ENCODE assay signal across 1 cellular context in the genomic region with DNA sequence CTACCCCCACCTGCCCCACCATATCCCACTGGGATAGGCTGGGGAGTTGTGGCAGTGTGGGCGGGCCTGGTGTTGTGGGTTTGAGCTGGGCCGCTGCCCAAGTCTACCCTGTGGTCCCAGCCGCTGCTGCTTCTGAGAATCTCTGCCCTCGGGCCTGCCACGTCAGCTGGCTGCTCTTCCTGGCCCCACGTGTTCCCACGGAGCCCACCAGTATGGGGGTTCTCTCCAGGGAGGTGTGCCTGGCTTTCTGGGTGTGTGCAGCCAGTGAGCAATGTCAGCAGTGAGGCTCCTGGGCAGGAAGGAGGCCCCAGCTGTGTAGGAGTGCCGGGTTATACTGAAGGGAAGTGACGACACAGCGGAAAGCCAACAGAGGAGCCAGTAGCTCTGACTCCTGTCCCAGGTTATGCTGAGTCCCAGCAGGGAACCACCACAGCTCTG.
TF ChIP-seq lines count a peak whose summit lies in the region.

No MANE protein-coding gene starts in this region.

TF ChIP-seq in GM23338, 12 proteins besides CTCF, POLR2A, EP300 and RAD21 (continued from another document):
- TF ChIP-seq, protein P1, sequence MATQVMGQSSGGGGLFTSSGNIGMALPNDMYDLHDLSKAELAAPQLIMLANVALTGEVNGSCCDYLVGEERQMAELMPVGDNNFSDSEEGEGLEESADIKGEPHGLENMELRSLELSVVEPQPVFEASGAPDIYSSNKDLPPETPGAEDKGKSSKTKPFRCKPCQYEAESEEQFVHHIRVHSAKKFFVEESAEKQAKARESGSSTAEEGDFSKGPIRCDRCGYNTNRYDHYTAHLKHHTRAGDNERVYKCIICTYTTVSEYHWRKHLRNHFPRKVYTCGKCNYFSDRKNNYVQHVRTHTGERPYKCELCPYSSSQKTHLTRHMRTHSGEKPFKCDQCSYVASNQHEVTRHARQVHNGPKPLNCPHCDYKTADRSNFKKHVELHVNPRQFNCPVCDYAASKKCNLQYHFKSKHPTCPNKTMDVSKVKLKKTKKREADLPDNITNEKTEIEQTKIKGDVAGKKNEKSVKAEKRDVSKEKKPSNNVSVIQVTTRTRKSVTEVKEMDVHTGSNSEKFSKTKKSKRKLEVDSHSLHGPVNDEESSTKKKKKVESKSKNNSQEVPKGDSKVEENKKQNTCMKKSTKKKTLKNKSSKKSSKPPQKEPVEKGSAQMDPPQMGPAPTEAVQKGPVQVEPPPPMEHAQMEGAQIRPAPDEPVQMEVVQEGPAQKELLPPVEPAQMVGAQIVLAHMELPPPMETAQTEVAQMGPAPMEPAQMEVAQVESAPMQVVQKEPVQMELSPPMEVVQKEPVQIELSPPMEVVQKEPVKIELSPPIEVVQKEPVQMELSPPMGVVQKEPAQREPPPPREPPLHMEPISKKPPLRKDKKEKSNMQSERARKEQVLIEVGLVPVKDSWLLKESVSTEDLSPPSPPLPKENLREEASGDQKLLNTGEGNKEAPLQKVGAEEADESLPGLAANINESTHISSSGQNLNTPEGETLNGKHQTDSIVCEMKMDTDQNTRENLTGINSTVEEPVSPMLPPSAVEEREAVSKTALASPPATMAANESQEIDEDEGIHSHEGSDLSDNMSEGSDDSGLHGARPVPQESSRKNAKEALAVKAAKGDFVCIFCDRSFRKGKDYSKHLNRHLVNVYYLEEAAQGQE (IDR thresholded peaks at IDR 0.05; ENCODE audit: unreplicated experiment), result no peak
- no peak for TF ChIP-seq EZH2phosphoT487 (IDR thresholded peaks at IDR 0.05; ENCODE audit: unreplicated experiment)
- no peak for TF ChIP-seq CREB1 (CRISPR knock-in tag; IDR thresholded peaks at IDR 0.05; ENCODE audit: low read depth)
- TF ChIP-seq, protein P2, sequence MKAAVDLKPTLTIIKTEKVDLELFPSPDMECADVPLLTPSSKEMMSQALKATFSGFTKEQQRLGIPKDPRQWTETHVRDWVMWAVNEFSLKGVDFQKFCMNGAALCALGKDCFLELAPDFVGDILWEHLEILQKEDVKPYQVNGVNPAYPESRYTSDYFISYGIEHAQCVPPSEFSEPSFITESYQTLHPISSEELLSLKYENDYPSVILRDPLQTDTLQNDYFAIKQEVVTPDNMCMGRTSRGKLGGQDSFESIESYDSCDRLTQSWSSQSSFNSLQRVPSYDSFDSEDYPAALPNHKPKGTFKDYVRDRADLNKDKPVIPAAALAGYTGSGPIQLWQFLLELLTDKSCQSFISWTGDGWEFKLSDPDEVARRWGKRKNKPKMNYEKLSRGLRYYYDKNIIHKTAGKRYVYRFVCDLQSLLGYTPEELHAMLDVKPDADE (IDR thresholded peaks at IDR 0.05), result no peak
- no peak for TF ChIP-seq POLR2AphosphoS5 (IDR thresholded peaks at IDR 0.05; ENCODE audit: low read depth)
- no peak for TF ChIP-seq NANOG (IDR thresholded peaks at IDR 0.05; ENCODE audit: borderline replicate concordance)
- TF ChIP-seq, protein P3, sequence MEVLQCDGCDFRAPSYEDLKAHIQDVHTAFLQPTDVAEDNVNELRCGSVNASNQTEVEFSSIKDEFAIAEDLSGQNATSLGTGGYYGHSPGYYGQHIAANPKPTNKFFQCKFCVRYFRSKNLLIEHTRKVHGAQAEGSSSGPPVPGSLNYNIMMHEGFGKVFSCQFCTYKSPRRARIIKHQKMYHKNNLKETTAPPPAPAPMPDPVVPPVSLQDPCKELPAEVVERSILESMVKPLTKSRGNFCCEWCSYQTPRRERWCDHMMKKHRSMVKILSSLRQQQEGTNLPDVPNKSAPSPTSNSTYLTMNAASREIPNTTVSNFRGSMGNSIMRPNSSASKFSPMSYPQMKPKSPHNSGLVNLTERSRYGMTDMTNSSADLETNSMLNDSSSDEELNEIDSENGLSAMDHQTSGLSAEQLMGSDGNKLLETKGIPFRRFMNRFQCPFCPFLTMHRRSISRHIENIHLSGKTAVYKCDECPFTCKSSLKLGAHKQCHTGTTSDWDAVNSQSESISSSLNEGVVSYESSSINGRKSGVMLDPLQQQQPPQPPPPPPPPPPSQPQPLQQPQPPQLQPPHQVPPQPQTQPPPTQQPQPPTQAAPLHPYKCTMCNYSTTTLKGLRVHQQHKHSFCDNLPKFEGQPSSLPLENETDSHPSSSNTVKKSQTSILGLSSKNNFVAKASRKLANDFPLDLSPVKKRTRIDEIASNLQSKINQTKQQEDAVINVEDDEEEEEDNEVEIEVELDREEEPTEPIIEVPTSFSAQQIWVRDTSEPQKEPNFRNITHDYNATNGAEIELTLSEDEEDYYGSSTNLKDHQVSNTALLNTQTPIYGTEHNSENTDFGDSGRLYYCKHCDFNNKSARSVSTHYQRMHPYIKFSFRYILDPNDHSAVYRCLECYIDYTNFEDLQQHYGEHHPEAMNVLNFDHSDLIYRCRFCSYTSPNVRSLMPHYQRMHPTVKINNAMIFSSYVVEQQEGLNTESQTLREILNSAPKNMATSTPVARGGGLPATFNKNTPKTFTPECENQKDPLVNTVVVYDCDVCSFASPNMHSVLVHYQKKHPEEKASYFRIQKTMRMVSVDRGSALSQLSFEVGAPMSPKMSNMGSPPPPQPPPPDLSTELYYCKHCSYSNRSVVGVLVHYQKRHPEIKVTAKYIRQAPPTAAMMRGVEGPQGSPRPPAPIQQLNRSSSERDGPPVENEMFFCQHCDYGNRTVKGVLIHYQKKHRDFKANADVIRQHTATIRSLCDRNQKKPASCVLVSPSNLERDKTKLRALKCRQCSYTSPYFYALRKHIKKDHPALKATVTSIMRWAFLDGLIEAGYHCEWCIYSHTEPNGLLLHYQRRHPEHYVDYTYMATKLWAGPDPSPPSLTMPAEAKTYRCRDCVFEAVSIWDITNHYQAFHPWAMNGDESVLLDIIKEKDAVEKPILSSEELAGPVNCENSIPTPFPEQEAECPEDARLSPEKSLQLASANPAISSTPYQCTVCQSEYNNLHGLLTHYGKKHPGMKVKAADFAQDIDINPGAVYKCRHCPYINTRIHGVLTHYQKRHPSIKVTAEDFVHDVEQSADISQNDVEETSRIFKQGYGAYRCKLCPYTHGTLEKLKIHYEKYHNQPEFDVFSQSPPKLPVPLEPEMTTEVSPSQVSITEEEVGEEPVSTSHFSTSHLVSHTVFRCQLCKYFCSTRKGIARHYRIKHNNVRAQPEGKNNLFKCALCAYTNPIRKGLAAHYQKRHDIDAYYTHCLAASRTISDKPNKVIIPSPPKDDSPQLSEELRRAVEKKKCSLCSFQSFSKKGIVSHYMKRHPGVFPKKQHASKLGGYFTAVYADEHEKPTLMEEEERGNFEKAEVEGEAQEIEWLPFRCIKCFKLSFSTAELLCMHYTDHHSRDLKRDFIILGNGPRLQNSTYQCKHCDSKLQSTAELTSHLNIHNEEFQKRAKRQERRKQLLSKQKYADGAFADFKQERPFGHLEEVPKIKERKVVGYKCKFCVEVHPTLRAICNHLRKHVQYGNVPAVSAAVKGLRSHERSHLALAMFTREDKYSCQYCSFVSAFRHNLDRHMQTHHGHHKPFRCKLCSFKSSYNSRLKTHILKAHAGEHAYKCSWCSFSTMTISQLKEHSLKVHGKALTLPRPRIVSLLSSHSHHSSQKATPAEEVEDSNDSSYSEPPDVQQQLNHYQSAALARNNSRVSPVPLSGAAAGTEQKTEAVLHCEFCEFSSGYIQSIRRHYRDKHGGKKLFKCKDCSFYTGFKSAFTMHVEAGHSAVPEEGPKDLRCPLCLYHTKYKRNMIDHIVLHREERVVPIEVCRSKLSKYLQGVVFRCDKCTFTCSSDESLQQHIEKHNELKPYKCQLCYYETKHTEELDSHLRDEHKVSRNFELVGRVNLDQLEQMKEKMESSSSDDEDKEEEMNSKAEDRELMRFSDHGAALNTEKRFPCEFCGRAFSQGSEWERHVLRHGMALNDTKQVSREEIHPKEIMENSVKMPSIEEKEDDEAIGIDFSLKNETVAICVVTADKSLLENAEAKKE (CRISPR knock-in tag; IDR thresholded peaks at IDR 0.05), result no peak
- no peak for TF ChIP-seq STAT1 (IDR thresholded peaks at IDR 0.05; ENCODE audit: unreplicated experiment)
- no peak for TF ChIP-seq JUNB (IDR thresholded peaks at IDR 0.05; ENCODE audit: unreplicated experiment)
- no peak for TF ChIP-seq EZH2 (IDR thresholded peaks at IDR 0.05; ENCODE audit: low read depth, unreplicated experiment)
